Comparison of ENCODE assay signal across 23 cellular contexts in the genomic region with DNA sequence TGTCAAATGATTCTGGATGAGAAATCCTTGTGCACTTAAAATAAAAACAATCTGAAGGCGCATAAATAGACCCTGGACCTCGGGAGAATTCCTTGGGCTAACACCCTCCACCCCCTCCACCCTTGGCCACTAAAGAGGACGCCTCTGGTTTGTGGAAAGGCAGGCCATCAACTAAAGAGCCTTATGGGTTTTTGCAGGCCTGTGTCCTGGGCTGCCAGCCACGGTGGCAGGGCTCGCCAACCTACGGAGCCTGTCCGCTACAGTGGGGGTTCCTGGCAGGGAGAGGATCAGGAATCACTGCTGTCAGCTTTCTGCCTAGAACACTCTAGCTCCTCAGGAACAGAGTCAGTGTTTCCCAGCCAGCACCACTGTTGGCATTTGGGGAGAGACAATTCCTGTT. TPM values are rescaled to one million over a fixed set of nuclear protein-coding genes. Genes with fewer than 3 reads are reported as not detected.
DNase-seq lines count a peak whose midpoint lies in the region; ATAC-seq and TF ChIP-seq lines count a peak whose summit lies in the region.
"Had no signal": no experiment of that assay in that cellular context is flagged by ENCODE, and none has a peak within 500 bp of the region (broad histone marks: within the 10 kb centered on the region; RNA-seq: fewer than 3 reads in every experiment).

No MANE protein-coding gene starts in this region.

- H3K4me3 ChIP-seq in gastroesophageal sphincter (no peak overlapping the region), sigmoid colon (no peak overlapping the region), WERI-Rb-1 (ENCODE audit: low read depth, low read length) (no peak overlapping the region)
- H3K4me3 ChIP-seq: BLaER1 treated with 17β-estradiol and CSF1 and Interleukin-3, amounts not matched to agents 10 nM and 100 nM; cardiac muscle cell; lung had no signal

- TF ChIP-seq POLR2A in gastroesophageal sphincter (IDR thresholded peaks at IDR 0.05), result no peak
- no peak for TF ChIP-seq POLR2A in sigmoid colon (IDR thresholded peaks at IDR 0.05)

- peaks cover 0 to 75% of the 10 kb centered on the region in 2 donors for H3K36me3 ChIP-seq in gastroesophageal sphincter
- H3K36me3 ChIP-seq in sigmoid colon, result peaks cover 21 to 59% (median 44%) of the 10 kb centered on the region in 4 donors
- H3K36me3 ChIP-seq in WERI-Rb-1, result peaks cover 89% of the 10 kb centered on the region

- DNase-seq in T-helper 17 cell (no peak), medulla oblongata (ENCODE audit: extremely low spot score) (peak; percentile 76), sigmoid colon (peak; percentile 82), WERI-Rb-1 (no peak), epidermal melanocyte (ENCODE audit: insufficient read length, low spot score) (no peak)
- DNase-seq: activated CD4-positive, alpha-beta T cell treated with anti-CD3 and anti-CD28 coated beads for 36 hours; activated naive CD4-positive, alpha-beta T cell treated with anti-CD3 and anti-CD28 coated beads, Interleukin-2, amount 10 ng/mL, durations not matched to agents 7 days and 5 days; activated T-cell treated with anti-CD3 and anti-CD28 coated beads, Interleukin-2, amount 50 U/mL, for 72 hours; aorta; islet precursor cell; Karpas-422; NCI-H1436 treated with DMSO at 0.1 percent for 48 hours; NCI-H510A treated with DMSO at 0.1 percent for 48 hours; NK-92 treated with Interleukin-12 subunit alpha and Interleukin-12 subunit beta, amount 100 ng/mL, for 24 hours; stimulated activated naive CD4-positive, alpha-beta T cell treated with Interleukin-2 at 50 U/mL for 16 hours; T-helper 1 cell had no signal

- H3K4me3 Mint-ChIP-seq in T-helper 17 cell, result no peak overlapping the region
- H3K4me3 Mint-ChIP-seq: activated CD4-positive, alpha-beta T cell treated with anti-CD3 and anti-CD28 coated beads for 36 hours; activated naive CD4-positive, alpha-beta T cell treated with anti-CD3 and anti-CD28 coated beads, Interleukin-2, amount 10 ng/mL, durations not matched to agents 7 days and 5 days; activated T-cell treated with anti-CD3 and anti-CD28 coated beads, Interleukin-2, amount 50 U/mL, for 72 hours had no signal

- peak overlapping the region; percentile 88 for H3K27ac Mint-ChIP-seq in T-helper 17 cell
- H3K27ac Mint-ChIP-seq: activated naive CD4-positive, alpha-beta T cell treated with anti-CD3 and anti-CD28 coated beads, Interleukin-2, amount 10 ng/mL, durations not matched to agents 7 days and 5 days had no signal

- H3K4me1 Mint-ChIP-seq in T-helper 17 cell, result peaks cover 20% of the 10 kb centered on the region

- intact Hi-C loops in sigmoid colon (cut with DNase I), result no loop called here

- ATAC-seq in T-helper 17 cell, result no peak
- peak; percentile 37 for ATAC-seq in gastroesophageal sphincter
- no peak for ATAC-seq in GM21723 (IDR thresholded peaks at IDR 0.05; ENCODE audit: unreplicated experiment)
- no peak for ATAC-seq in HG03196 (IDR thresholded peaks at IDR 0.05; ENCODE audit: unreplicated experiment)
- ATAC-seq: activated CD4-positive, alpha-beta T cell treated with anti-CD3 and anti-CD28 coated beads for 36 hours; activated T-cell treated with anti-CD3 and anti-CD28 coated beads, Interleukin-2, amount 50 U/mL, for 72 hours had no signal

- H3K27me3 Mint-ChIP-seq in T-helper 17 cell, result no peaks in the 10 kb centered on the region
- H3K27me3 Mint-ChIP-seq: activated CD4-positive, alpha-beta T cell treated with anti-CD3 and anti-CD28 coated beads for 36 hours; activated naive CD4-positive, alpha-beta T cell treated with anti-CD3 and anti-CD28 coated beads, Interleukin-2, amount 10 ng/mL, durations not matched to agents 7 days and 5 days had no signal

- TF ChIP-seq EP300 in gastroesophageal sphincter (IDR thresholded peaks at IDR 0.05) (no peak), sigmoid colon (IDR thresholded peaks at IDR 0.05) (no peak)

- H3K27ac ChIP-seq in gastroesophageal sphincter (peak overlapping the region in 3 of 4 donors; percentile 9 to 43 (median 19)), sigmoid colon (peak overlapping the region in 3 of 4 donors; percentile 38 to 59 (median 58)), WERI-Rb-1 (no peak overlapping the region)
- H3K27ac ChIP-seq: BLaER1 treated with 17β-estradiol and CSF1 and Interleukin-3, amounts not matched to agents 10 nM and 100 nM; cardiac muscle cell; epithelial cell of prostate had no signal

- peaks cover 0 to 35% (median 21%) of the 10 kb centered on the region in 3 donors for H3K4me1 ChIP-seq in gastroesophageal sphincter
- peaks cover 0 to 43% (median 33%) of the 10 kb centered on the region in 4 donors for H3K4me1 ChIP-seq in sigmoid colon

- no peaks in the 10 kb centered on the region for H3K9me3 ChIP-seq in T-helper 17 cell (ENCODE audit: control insufficient read depth, low read length, poor library complexity, severe bottlenecking)
- H3K9me3 ChIP-seq in gastroesophageal sphincter, result no peaks in the 10 kb centered on the region
- H3K9me3 ChIP-seq in sigmoid colon, result no peaks in the 10 kb centered on the region
- no peaks in the 10 kb centered on the region for H3K9me3 ChIP-seq in WERI-Rb-1 (ENCODE audit: severe bottlenecking)
- H3K9me3 ChIP-seq: BLaER1 treated with 17β-estradiol and CSF1 and Interleukin-3, amounts not matched to agents 10 nM and 100 nM had no signal

- TF ChIP-seq CTCF in gastroesophageal sphincter (IDR thresholded peaks at IDR 0.05) (no peak), sigmoid colon (IDR thresholded peaks at IDR 0.05) (no peak), WERI-Rb-1 (IDR thresholded peaks at IDR 0.05; ENCODE audit: low read depth, low read length) (no peak)

- H3K27me3 ChIP-seq in gastroesophageal sphincter, result no peaks in the 10 kb centered on the region
- H3K27me3 ChIP-seq in sigmoid colon, result no peaks in the 10 kb centered on the region
- H3K27me3 ChIP-seq in WERI-Rb-1 (ENCODE audit: insufficient read depth, low read depth, severe bottlenecking), result no peaks in the 10 kb centered on the region

- H3K36me3 Mint-ChIP-seq in T-helper 17 cell (ENCODE audit: low read depth), result peaks cover 15% of the 10 kb centered on the region

- 56 to 72% methylated on average over 7 of the region's 7 CpGs for WGBS in gastroesophageal sphincter (ENCODE audit: low coverage in 1 of 2), 2 donors
- 85 to 89% methylated on average over 7 of the region's 7 CpGs for WGBS in sigmoid colon, 2 donors

RNA-seq across cellular contexts. Expression of a gene that starts 20.3 kb away (rescaled TPM):
- total RNA-seq in T-helper 17 cell (100 to 1,000 TPM; 115 to 132 TPM), gastroesophageal sphincter (10 to 100 TPM; 32.4 to 81.6 (median 62.6) TPM), sigmoid colon (10 to 100 TPM; 49.5 to 82.0 (median 58.8) TPM)
- polyA plus RNA-seq in sigmoid colon, result 10 to 100 TPM; 16.8 to 39.3 (median 21.0) TPM

Comparison
In these comparisons a context has a peak if more than half of its experiments do, and no peak if none do; other contexts are left out.
1. DNase-seq: peak in medulla oblongata (single experiment) and sigmoid colon (single experiment); none in T-helper 17 cell (0 of 3), WERI-Rb-1 (single experiment) and epidermal melanocyte (single experiment).